Comparison of ENCODE assay signal across 8 cellular contexts in the genomic region with DNA sequence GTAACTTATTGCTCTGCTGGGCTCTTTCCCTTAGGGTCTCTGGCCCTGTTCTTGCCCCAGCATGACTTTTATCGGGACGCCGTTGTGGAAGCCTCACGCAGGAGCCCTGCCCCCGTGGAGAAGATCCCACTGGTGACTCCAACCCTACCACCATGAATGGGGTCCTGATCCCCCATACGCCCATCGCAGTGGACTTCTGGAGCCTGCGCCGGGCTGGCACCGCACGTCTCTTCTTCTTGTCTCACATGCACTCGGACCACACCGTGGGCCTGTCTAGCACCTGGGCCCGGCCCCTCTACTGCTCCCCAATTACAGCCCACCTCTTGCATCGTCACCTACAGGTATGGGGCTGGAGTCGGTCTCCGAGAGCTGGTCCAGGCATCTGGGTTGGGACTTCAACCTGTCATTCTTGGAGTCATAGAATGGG. TPM values are rescaled to one million over a fixed set of nuclear protein-coding genes. Genes with fewer than 3 reads are reported as not detected.
A peak's percentile ranks its signal among the peaks of the same experiment; 100 is the strongest.
DNase-seq lines count a peak whose midpoint lies in the region; TF ChIP-seq lines count a peak whose summit lies in the region.

No MANE protein-coding gene starts in this region.

- POLR2A ChIA-PET in Caco-2 (lab: Charles Lee): interaction anchor here (0.5 kb wide), 1 partner anchor 25 kb away, joined by 10 read pairs; no protein-coding TSS in a partner anchor

- H3K36me3 Mint-ChIP-seq in Caco-2 (ENCODE audit: insufficient read depth, unreplicated experiment) (no peaks in the 10 kb centered on the region), immature natural killer cell (peaks cover 14 to 34% (median 15%) of the 10 kb centered on the region in 3 donors)

- no peaks in the 10 kb centered on the region for H3K27me3 ChIP-seq in Caco-2 (replicated peaks; ENCODE audit: control insufficient read depth, insufficient read depth, low read length)
- no peaks in the 10 kb centered on the region for H3K27me3 ChIP-seq in MG63
- no peaks in the 10 kb centered on the region for H3K27me3 ChIP-seq in adipocyte (replicated peaks; ENCODE audit: control insufficient read depth, insufficient read depth, low read length)

- H3K4me1 ChIP-seq in Caco-2 (peaks cover 7% of the 10 kb centered on the region), adipocyte (ENCODE audit: control insufficient read depth, insufficient read depth, low read length) (peaks cover 14% of the 10 kb centered on the region)

- H3K9me3 ChIP-seq in Caco-2 (no peaks in the 10 kb centered on the region), MG63 (no peaks in the 10 kb centered on the region), adipocyte (ENCODE audit: control insufficient read depth, low read length) (no peaks in the 10 kb centered on the region)

- intact Hi-C loops in Caco-2 (cut with micrococcal nuclease; ENCODE audit: unreplicated experiment): loop anchor here (1.0 kb wide), 3 partner anchors 24 to 93 kb away; a partner anchor contains a TSS

- H3K36me3 ChIP-seq in Caco-2 (ENCODE audit: control insufficient read depth, insufficient read depth, low read length): no peaks in the 10 kb centered on the region
- H3K36me3 ChIP-seq in MG63: peaks cover 50% of the 10 kb centered on the region
- H3K36me3 ChIP-seq in adipocyte (ENCODE audit: control insufficient read depth, insufficient read depth, low read length, severe bottlenecking): peaks cover 13% of the 10 kb centered on the region

- peak; percentile 49 to 63 for DNase-seq in Caco-2
- DNase-seq in GM20000 (ENCODE audit: low spot score): peak; percentile 13
- peak; percentile 26 for DNase-seq in MG63
- no peak for DNase-seq in adipocyte (ENCODE audit: low read depth)
- no peak for DNase-seq in immature natural killer cell
- peak; percentile 15 for DNase-seq in stimulated activated CD8-positive, alpha-beta memory T cell treated with anti-CD3 and anti-CD28 coated beads, Interleukin-4, amount 100 ng/mL, for 24 hours (ENCODE audit: low read depth)
- no peak for DNase-seq in NCI-H774 (lab: John Stamatoyannopoulos, UW)
- no peak for DNase-seq in globus pallidus (ENCODE audit: low spot score)

- TF ChIP-seq CTCF in Caco-2 (IDR thresholded peaks at IDR 0.05; ENCODE audit: insufficient read depth in 1 of 2, low read depth in 1 of 2, low read length in 1 of 2, severe bottlenecking in 1 of 2, unreplicated experiment in 1 of 2) (no peak), GM20000 (IDR thresholded peaks at IDR 0.05; ENCODE audit: extremely low read depth, missing control alignments) (no peak)

- H3K4me3 Mint-ChIP-seq in Caco-2 (ENCODE audit: unreplicated experiment) (peak overlapping the region; percentile 99), immature natural killer cell (peak overlapping the region; percentile 91 to 100 (median 99))

- H3K27me3 Mint-ChIP-seq in Caco-2 (ENCODE audit: insufficient read depth, unreplicated experiment): no peaks in the 10 kb centered on the region
- peaks cover 5 to 18% (median 7%) of the 10 kb centered on the region in 3 donors for H3K27me3 Mint-ChIP-seq in immature natural killer cell (ENCODE audit: low read depth in 3 of 3)

- BruUV-seq in Caco-2 (replicated peaks; lab: Mats Ljungman, UMichigan): TSS peak; percentile 61

- peak overlapping the region; percentile 96 for H3K27ac Mint-ChIP-seq in Caco-2 (ENCODE audit: unreplicated experiment)
- H3K27ac Mint-ChIP-seq in immature natural killer cell: peak overlapping the region; percentile 98 to 100 (median 100)

- peak overlapping the region; percentile 92 for H3K9ac ChIP-seq in adipocyte (ENCODE audit: low read length)

- H3K9me3 Mint-ChIP-seq in Caco-2 (ENCODE audit: unreplicated experiment) (no peaks in the 10 kb centered on the region), immature natural killer cell (no peaks in the 10 kb centered on the region)

- H3K4me3 ChIP-seq in Caco-2 (ENCODE audit: low read depth, low read length) (peak overlapping the region; percentile 65), MG63 (peak overlapping the region; percentile 88), adipocyte (ENCODE audit: low read length) (peak overlapping the region; percentile 89)

- H3K4me1 Mint-ChIP-seq in Caco-2 (ENCODE audit: low read depth, unreplicated experiment) (no peaks in the 10 kb centered on the region), immature natural killer cell (peaks cover 58% of the 10 kb centered on the region in 2 donors)

- CTCF ChIA-PET in Caco-2 (lab: Charles Lee): interaction anchor here (1.8 kb wide), 1 partner anchor 23 kb away, joined by 12 read pairs; a partner anchor contains a TSS

RNA-seq across cellular contexts. Expression of a gene that starts 0.3 kb away (rescaled TPM):
- total RNA-seq in Caco-2 (2022): 6.0 and 6.9 TPM in 2 replicates
- 11.6 and 11.8 TPM in 2 replicates for total RNA-seq in MG63 (2014; rRNA removed; shearing (Covaris generic); ENCODE audit: low replicate concordance)
- polyA plus RNA-seq in immature natural killer cell: 1 to 10 TPM; 2.0 to 8.4 (median 6.6) TPM

RNA-seq across cellular contexts. Expression of a gene that starts 0.8 kb away (rescaled TPM):
- 9.6 and 10.0 TPM in 2 replicates for total RNA-seq in Caco-2 (2022)
- 12.3 and 12.7 TPM in 2 replicates for total RNA-seq in MG63 (2014; rRNA removed; shearing (Covaris generic); ENCODE audit: low replicate concordance)
- 10 to 100 TPM in 2 of 3 donors, 1 to 10 TPM in 1; 9.7 to 21.6 (median 18.6) TPM for polyA plus RNA-seq in immature natural killer cell

RNA-seq across cellular contexts. Expression of a gene that starts 18.1 kb away (rescaled TPM):
- 0.09 TPM in 1 of 2 replicates, not detected in the other for total RNA-seq in Caco-2 (2022)
- 0.03 and 1.2 TPM in 2 replicates for total RNA-seq in MG63 (2014; rRNA removed; shearing (Covaris generic); ENCODE audit: low replicate concordance)
- under 1 TPM in 1 of 3 donors, not detected in 2; 0.11 TPM for polyA plus RNA-seq in immature natural killer cell

RNA-seq across cellular contexts. Expression of a gene that starts 23.7 kb away (rescaled TPM):
- 42.6 and 48.2 TPM in 2 replicates for total RNA-seq in Caco-2 (2022)
- 8.5 and 14.3 TPM in 2 replicates for total RNA-seq in MG63 (2014; rRNA removed; shearing (Covaris generic); ENCODE audit: low replicate concordance)
- 10 to 100 TPM in 2 of 3 donors, 1 to 10 TPM in 1; 4.3 to 27.5 (median 12.7) TPM for polyA plus RNA-seq in immature natural killer cell

RNA-seq across cellular contexts. Expression of a gene that starts 33.9 kb away (rescaled TPM):
- not detected in 2 replicates for total RNA-seq in Caco-2 (2022)
- not detected in 2 replicates for total RNA-seq in MG63 (2014; rRNA removed; shearing (Covaris generic); ENCODE audit: low replicate concordance)
- 100 to 1,000 TPM in 1 of 3 donors, 10 to 100 TPM in 2; 80.9 to 109 (median 83.6) TPM for polyA plus RNA-seq in immature natural killer cell

Comparison
In these comparisons a context has a peak if more than half of its experiments do, and no peak if none do; other contexts are left out.
1. DNase-seq: peak in Caco-2 (2 of 2), GM20000 (single experiment), MG63 (single experiment) and stimulated activated CD8-positive, alpha-beta memory T cell treated with anti-CD3 and anti-CD28 coated beads, Interleukin-4, amount 100 ng/mL, for 24 hours (single experiment); none in adipocyte (single experiment), immature natural killer cell (0 of 3), NCI-H774 (single experiment) and globus pallidus (single experiment).
2. Peak in every context shown above with its lines, with median percentiles within 50 percentile points of each other: H3K4me3 ChIP-seq.